In the genomic region with DNA sequence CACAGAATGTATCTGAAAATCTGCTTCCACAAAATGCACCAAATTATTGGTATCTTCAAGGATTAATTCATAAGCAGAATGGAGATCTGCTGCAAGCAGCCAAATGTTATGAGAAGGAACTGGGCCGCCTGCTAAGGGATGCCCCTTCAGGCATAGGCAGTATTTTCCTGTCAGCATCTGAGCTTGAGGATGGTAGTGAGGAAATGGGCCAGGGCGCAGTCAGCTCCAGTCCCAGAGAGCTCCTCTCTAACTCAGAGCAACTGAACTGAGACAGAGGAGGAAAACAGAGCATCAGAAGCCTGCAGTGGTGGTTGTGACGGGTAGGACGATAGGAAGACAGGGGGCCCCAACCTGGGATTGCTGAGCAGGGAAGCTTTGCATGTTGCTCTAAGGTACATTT, we compare ENCODE assay signal across 25 cellular contexts. TPM values are rescaled to one million over a fixed set of nuclear protein-coding genes. Genes with fewer than 3 reads are reported as not detected.
DNase-seq lines count a peak whose midpoint lies in the region; FAIRE-seq and TF ChIP-seq lines count a peak whose summit lies in the region.
"Had no signal": no experiment of that assay in that cellular context is flagged by ENCODE, and none has a peak within 500 bp of the region (broad histone marks: within the 10 kb centered on the region; RNA-seq: fewer than 3 reads in every experiment).

No MANE protein-coding gene starts in this region.

- H3K36me3 ChIP-seq in mammary epithelial cell (ENCODE audit: insufficient read depth, low read length) (no peaks in the 10 kb centered on the region), astrocyte (ENCODE audit: insufficient read depth, low read length) (no peaks in the 10 kb centered on the region)

- TSS peak; percentile 26 for BruUV-seq in MCF 10A (replicated peaks; lab: Mats Ljungman, UMichigan)
- no TSS peak for BruUV-seq in mammary epithelial cell (replicated peaks; lab: Mats Ljungman, UMichigan)

- H3K27me3 Mint-ChIP-seq in MCF 10A (ENCODE audit: insufficient read depth, unreplicated experiment) (no peaks in the 10 kb centered on the region), astrocyte (ENCODE audit: low read depth, unreplicated experiment) (no peaks in the 10 kb centered on the region), endothelial cell (ENCODE audit: unreplicated experiment) (peaks cover 4% of the 10 kb centered on the region)
- H3K27me3 Mint-ChIP-seq in activated CD4-positive, alpha-beta T cell treated with anti-CD3 and anti-CD28 coated beads, Interleukin-2, amount 10 ng/mL, durations not matched to agents 24 days and 14 days = peaks cover 28% of the 10 kb centered on the region
- H3K27me3 Mint-ChIP-seq: CD4-positive, alpha-beta T cell had no signal

- H3K4me1 ChIP-seq in mammary epithelial cell (ENCODE audit: insufficient read depth, low read length) (peaks cover 10% of the 10 kb centered on the region), astrocyte (ENCODE audit: insufficient read depth, low read length) (peaks cover 13% of the 10 kb centered on the region)

- H3K27ac Mint-ChIP-seq in MCF 10A (ENCODE audit: low read depth, unreplicated experiment) (no peak overlapping the region), astrocyte (ENCODE audit: unreplicated experiment) (peak overlapping the region; percentile 31), endothelial cell (ENCODE audit: unreplicated experiment) (no peak overlapping the region)
- H3K27ac Mint-ChIP-seq in activated CD4-positive, alpha-beta T cell treated with anti-CD3 and anti-CD28 coated beads, Interleukin-2, amount 10 ng/mL, durations not matched to agents 24 days and 14 days = no peak overlapping the region
- H3K27ac Mint-ChIP-seq: CD4-positive, alpha-beta T cell; GM23338 had no signal

- CTCF ChIA-PET in MCF 10A (lab: Yijun Ruan, JAX) = interaction anchor here (1.1 kb wide), 1 partner anchor 8 kb away, joined by 3 read pairs; no protein-coding TSS in a partner anchor
- CTCF ChIA-PET in mammary epithelial cell (lab: Charles Lee; ENCODE audit: low non-redundant PET) = no interaction called here

- H3K9me3 ChIP-seq in mammary epithelial cell (replicated peaks; ENCODE audit: insufficient read depth, low read length) = no peaks in the 10 kb centered on the region
- H3K9me3 ChIP-seq in astrocyte (ENCODE audit: insufficient read depth, low read depth, low read length) = no peaks in the 10 kb centered on the region
- H3K9me3 ChIP-seq: A549 had no signal

- in situ Hi-C loops in mammary epithelial cell (cut with MboI; ENCODE audit: low sequenced_read_pairs in 2 of 2) = no loop called here

- H3K4me1 Mint-ChIP-seq in MCF 10A (ENCODE audit: insufficient read depth, unreplicated experiment) = peaks cover 18% of the 10 kb centered on the region
- H3K4me1 Mint-ChIP-seq in astrocyte (ENCODE audit: low read depth, unreplicated experiment) = peaks cover 29% of the 10 kb centered on the region
- H3K4me1 Mint-ChIP-seq in endothelial cell (ENCODE audit: unreplicated experiment) = peaks cover 33% of the 10 kb centered on the region
- peaks cover 21% of the 10 kb centered on the region for H3K4me1 Mint-ChIP-seq in activated CD4-positive, alpha-beta T cell treated with anti-CD3 and anti-CD28 coated beads, Interleukin-2, amount 10 ng/mL, durations not matched to agents 24 days and 14 days

- H3K4me3 ChIP-seq in mammary epithelial cell (replicated peaks in 1 of 3; ENCODE audit: insufficient read depth in 1 of 3, low read depth in 2 of 3, low read length in 3 of 3) (no peak overlapping the region), astrocyte (ENCODE audit: insufficient read depth, low read depth, low read length) (no peak overlapping the region)
- H3K4me3 ChIP-seq: A549, GM23338 had no signal

- H2AFZ ChIP-seq in mammary epithelial cell (ENCODE audit: low read depth, low read length) (no peak overlapping the region), astrocyte (ENCODE audit: low read depth, low read length) (no peak overlapping the region)
- H2AFZ ChIP-seq: GM23338 had no signal

- dilution Hi-C loops in mammary epithelial cell (cut with HindIII; ENCODE audit: low sequenced_read_pairs) = no loop called here

- peaks cover 7% of the 10 kb centered on the region for H3K9me3 Mint-ChIP-seq in MCF 10A (ENCODE audit: unreplicated experiment)
- H3K9me3 Mint-ChIP-seq in astrocyte (ENCODE audit: unreplicated experiment) = no peaks in the 10 kb centered on the region
- H3K9me3 Mint-ChIP-seq in endothelial cell (ENCODE audit: unreplicated experiment) = no peaks in the 10 kb centered on the region
- no peaks in the 10 kb centered on the region for H3K9me3 Mint-ChIP-seq in activated CD4-positive, alpha-beta T cell treated with anti-CD3 and anti-CD28 coated beads, Interleukin-2, amount 10 ng/mL, durations not matched to agents 24 days and 14 days
- H3K9me3 Mint-ChIP-seq: CD4-positive, alpha-beta T cell; GM23338 had no signal

- no peak overlapping the region for H3K9ac ChIP-seq in mammary epithelial cell (ENCODE audit: insufficient read depth, low read length)
- H3K9ac ChIP-seq in astrocyte (ENCODE audit: low read length) = no peak overlapping the region

- H3K27ac ChIP-seq in mammary epithelial cell (ENCODE audit: insufficient read depth, low read depth, low read length) (no peak overlapping the region), astrocyte (ENCODE audit: low read depth, low read length) (no peak overlapping the region), temporal lobe (ENCODE audit: low read depth, low read length) (peak overlapping the region; percentile 4)
- H3K27ac ChIP-seq: 22Rv1, A549, C4-2B, HL-60 had no signal

- FAIRE-seq in astrocyte (lab: Jason Lieb, UNC) = no peak
- FAIRE-seq: A549, G401.6, H54 had no signal

- no peak for TF ChIP-seq CTCF in MCF 10A (IDR thresholded peaks at IDR 0.05; ENCODE audit: unreplicated experiment)
- no peak for TF ChIP-seq CTCF in mammary epithelial cell (conservative IDR thresholded peaks at IDR 0.05 in 1 of 2, IDR thresholded peaks at IDR 0.05 in 1 of 2; ENCODE audit: extremely low read depth in 1 of 2, insufficient read depth in 1 of 2, low read depth in 1 of 2, low read length in 2 of 2)
- TF ChIP-seq CTCF in astrocyte (IDR thresholded peaks at IDR 0.05; ENCODE audit: insufficient read depth, low read depth, low read length) = no peak
- TF ChIP-seq CTCF in endothelial cell (IDR thresholded peaks at IDR 0.05; ENCODE audit: unreplicated experiment) = no peak

- intact Hi-C loops in MCF 10A (cut with micrococcal nuclease) = no loop called here
- intact Hi-C loops in mammary epithelial cell (cut with micrococcal nuclease) = no loop called here
- intact Hi-C loops in activated CD4-positive, alpha-beta T cell treated with anti-CD3 and anti-CD28 coated beads, Interleukin-2, amount 10 ng/mL, durations not matched to agents 24 days and 14 days (cut with micrococcal nuclease) = no loop called here

- H3K27me3 ChIP-seq in mammary epithelial cell (ENCODE audit: insufficient read depth, low read length) (no peaks in the 10 kb centered on the region), astrocyte (ENCODE audit: insufficient read depth, low read length) (no peaks in the 10 kb centered on the region)

- H3K4me3 Mint-ChIP-seq in MCF 10A (ENCODE audit: unreplicated experiment) = no peak overlapping the region
- H3K4me3 Mint-ChIP-seq in astrocyte (ENCODE audit: unreplicated experiment) = peak overlapping the region; percentile 16
- peak overlapping the region; percentile 53 for H3K4me3 Mint-ChIP-seq in endothelial cell (ENCODE audit: unreplicated experiment)
- H3K4me3 Mint-ChIP-seq in activated CD4-positive, alpha-beta T cell treated with anti-CD3 and anti-CD28 coated beads, Interleukin-2, amount 10 ng/mL, durations not matched to agents 24 days and 14 days = no peak overlapping the region
- H3K4me3 Mint-ChIP-seq: CD4-positive, alpha-beta T cell; GM23338 had no signal

- H3K36me3 Mint-ChIP-seq in MCF 10A (ENCODE audit: insufficient read depth, unreplicated experiment) = no peaks in the 10 kb centered on the region
- H3K36me3 Mint-ChIP-seq in astrocyte (ENCODE audit: low read depth, unreplicated experiment) = peaks cover 34% of the 10 kb centered on the region
- H3K36me3 Mint-ChIP-seq in endothelial cell (ENCODE audit: low read depth, unreplicated experiment) = peaks cover 26% of the 10 kb centered on the region
- peaks cover 55% of the 10 kb centered on the region for H3K36me3 Mint-ChIP-seq in activated CD4-positive, alpha-beta T cell treated with anti-CD3 and anti-CD28 coated beads, Interleukin-2, amount 10 ng/mL, durations not matched to agents 24 days and 14 days (ENCODE audit: low read depth)

- no peak for DNase-seq in MCF 10A (ENCODE audit: unreplicated experiment)
- DNase-seq in mammary epithelial cell = no peak
- no peak for DNase-seq in astrocyte (ENCODE audit: low read depth)
- DNase-seq in endothelial cell (ENCODE audit: low spot score) = no peak
- DNase-seq in COLO829 (ENCODE audit: low spot score) = no peak
- DNase-seq in NK-92 treated with Interleukin-12 subunit alpha and Interleukin-12 subunit beta, amount 100 ng/mL, for 24 hours (lab: John Stamatoyannopoulos, UW) = no peak
- DNase-seq in activated CD4-positive, alpha-beta T cell treated with anti-CD3 and anti-CD28 coated beads, Interleukin-2, amount 10 ng/mL, durations not matched to agents 24 days and 14 days = no peak
- DNase-seq: AML-193; CD4-positive, alpha-beta T cell; DMS 273 treated with DMSO at 0.1 percent for 48 hours; DMS53; DND-41; EL; HCEC 1CT; IMR-90 had no signal

- POLR2A ChIA-PET in MCF 10A (lab: Yijun Ruan, JAX) = no interaction called here

- H3K79me2 ChIP-seq in mammary epithelial cell (ENCODE audit: insufficient read depth, low read length) (no peaks in the 10 kb centered on the region), astrocyte (ENCODE audit: insufficient read depth, low read length) (no peaks in the 10 kb centered on the region)

- H3K4me2 ChIP-seq in mammary epithelial cell (ENCODE audit: insufficient read depth, low read depth, low read length) = no peak overlapping the region
- no peak overlapping the region for H3K4me2 ChIP-seq in astrocyte (ENCODE audit: low read length)
- H3K4me2 ChIP-seq: A549, GM23338 had no signal

- WGBS in mammary epithelial cell (ENCODE audit: low coverage, missing lambda C conversion rate) = 97% methylated on average over 3 of the region's 4 CpGs

- no peaks in the 10 kb centered on the region for H4K20me1 ChIP-seq in mammary epithelial cell (ENCODE audit: insufficient read depth, low read length)
- H4K20me1 ChIP-seq in astrocyte (ENCODE audit: insufficient read depth, low read length) = no peaks in the 10 kb centered on the region

RNA-seq across cellular contexts. Expression of gene IFIT3, which starts 12.1 kb away (rescaled TPM):
- total RNA-seq in MCF 10A (2022) = 1.4 and 3.6 TPM in 2 replicates
- total RNA-seq in mammary epithelial cell = 1 to 10 TPM; 2.5 to 3.6 TPM
- 2.2 TPM for polyA plus RNA-seq in mammary epithelial cell
- 0.67 TPM for polyA minus RNA-seq in mammary epithelial cell
- total RNA-seq in astrocyte = 171 and 193 TPM in 2 replicates
- total RNA-seq in endothelial cell (ENCODE audit: unreplicated experiment) = 16.8 TPM
- 4.4 TPM for total RNA-seq in temporal lobe
- 0.83 and 1.0 TPM in 2 replicates for total RNA-seq in activated CD4-positive, alpha-beta T cell treated with anti-CD3 and anti-CD28 coated beads, Interleukin-2, amount 10 ng/mL, durations not matched to agents 24 days and 14 days

RNA-seq across cellular contexts. Expression of gene IFIT1B, which starts 38.0 kb away (rescaled TPM):
- total RNA-seq in MCF 10A (2022) = not detected in 2 replicates
- not detected for total RNA-seq in mammary epithelial cell
- polyA plus RNA-seq in mammary epithelial cell = not detected
- polyA minus RNA-seq in mammary epithelial cell = not detected
- not detected in 2 replicates for total RNA-seq in astrocyte
- total RNA-seq in endothelial cell (ENCODE audit: unreplicated experiment) = not detected
- total RNA-seq in temporal lobe = 0.49 TPM
- not detected in 2 replicates for total RNA-seq in activated CD4-positive, alpha-beta T cell treated with anti-CD3 and anti-CD28 coated beads, Interleukin-2, amount 10 ng/mL, durations not matched to agents 24 days and 14 days
- total RNA-seq: GM23338, HT1080, IMR-90 had no signal
- polyA plus RNA-seq: A549, BJ, IMR-90 had no signal

RNA-seq across cellular contexts. Expression of gene IFIT2, which starts 38.0 kb away (rescaled TPM):
- total RNA-seq in MCF 10A (2022) (0.58 and 1.3 TPM in 2 replicates), mammary epithelial cell (1 to 10 TPM; 1.1 to 1.2 TPM), astrocyte (36.0 and 42.0 TPM in 2 replicates), endothelial cell (ENCODE audit: unreplicated experiment) (0.80 TPM), temporal lobe (2.7 TPM)
- polyA plus RNA-seq in mammary epithelial cell = 0.41 TPM
- polyA minus RNA-seq in mammary epithelial cell = not detected
- total RNA-seq in activated CD4-positive, alpha-beta T cell treated with anti-CD3 and anti-CD28 coated beads, Interleukin-2, amount 10 ng/mL, durations not matched to agents 24 days and 14 days = 0.40 and 0.54 TPM in 2 replicates
- total RNA-seq: GM23338 had no signal

RNA-seq across cellular contexts. Expression of gene IFIT1, which starts 52.6 kb away (rescaled TPM):
- total RNA-seq in MCF 10A (2022) (0.17 and 0.26 TPM in 2 replicates), mammary epithelial cell (1 to 10 TPM in 1 of 2 donors, under 1 TPM in 1; 0.50 to 1.2 TPM), astrocyte (335 and 375 TPM in 2 replicates), endothelial cell (ENCODE audit: unreplicated experiment) (2.0 TPM), temporal lobe (3.7 TPM)
- polyA plus RNA-seq in mammary epithelial cell = 0.37 TPM
- 3.5 TPM for polyA minus RNA-seq in mammary epithelial cell
- total RNA-seq in activated CD4-positive, alpha-beta T cell treated with anti-CD3 and anti-CD28 coated beads, Interleukin-2, amount 10 ng/mL, durations not matched to agents 24 days and 14 days = 0.58 and 1.0 TPM in 2 replicates

Comparison
In these comparisons a context has a peak if more than half of its experiments do, and no peak if none do; other contexts are left out.
1. H3K4me3 Mint-ChIP-seq: peak in astrocyte (single experiment) and endothelial cell (single experiment); none in MCF 10A (single experiment) and activated CD4-positive, alpha-beta T cell treated with anti-CD3 and anti-CD28 coated beads, Interleukin-2, amount 10 ng/mL, durations not matched to agents 24 days and 14 days (single experiment).